In the genomic region with DNA sequence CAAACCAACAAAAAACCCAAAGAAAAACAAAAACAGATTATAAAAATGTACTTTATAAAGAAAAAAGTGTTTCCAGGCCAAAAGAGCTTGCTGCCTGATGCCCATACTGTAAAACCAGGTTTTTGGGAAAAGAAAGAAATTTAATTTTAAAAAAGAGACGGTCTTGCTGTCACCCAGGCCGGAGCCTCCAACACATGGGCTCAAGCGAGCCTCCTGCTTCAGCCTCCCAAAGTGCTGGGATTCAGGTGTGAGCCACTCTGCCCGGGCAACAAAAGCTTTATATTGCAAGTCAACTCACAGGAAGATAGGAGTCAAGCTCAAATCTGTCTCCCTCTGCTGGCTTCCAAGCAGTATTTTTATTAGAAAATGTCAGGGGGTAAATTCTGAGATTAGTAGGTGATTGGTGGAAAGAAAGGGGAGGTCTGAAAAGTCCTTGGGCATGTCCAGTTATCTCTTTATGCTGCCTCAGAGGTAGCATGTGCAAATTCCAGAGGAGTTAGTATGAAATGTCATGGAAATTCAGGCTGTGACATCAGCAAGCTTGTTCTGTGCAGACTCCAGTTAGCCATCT, we compare ENCODE assay signal across 14 cellular contexts. TPM values are rescaled to one million over a fixed set of nuclear protein-coding genes. Genes with fewer than 3 reads are reported as not detected.
A peak's percentile ranks its signal among the peaks of the same experiment; 100 is the strongest.
DNase-seq lines count a peak whose midpoint lies in the region; ATAC-seq and TF ChIP-seq lines count a peak whose summit lies in the region.
"Had no signal": no experiment of that assay in that cellular context is flagged by ENCODE, and none has a peak within 500 bp of the region (broad histone marks: within the 10 kb centered on the region; RNA-seq: fewer than 3 reads in every experiment).

No MANE protein-coding gene starts in this region.

- H3K4me1 Mint-ChIP-seq in activated naive CD4-positive, alpha-beta T cell treated with anti-CD3 and anti-CD28 coated beads for 36 hours (ENCODE audit: low read depth), result no peaks in the 10 kb centered on the region
- H3K4me1 Mint-ChIP-seq: CD8-positive, alpha-beta memory T cell had no signal

- H3K27me3 Mint-ChIP-seq in activated naive CD4-positive, alpha-beta T cell treated with anti-CD3 and anti-CD28 coated beads for 36 hours (ENCODE audit: low read depth), result peaks cover 3% of the 10 kb centered on the region

- H3K4me3 ChIP-seq in GM23248 (no peak overlapping the region), RWPE2 (ENCODE audit: severe bottlenecking) (no peak overlapping the region), left ventricle myocardium inferior (no peak overlapping the region)
- H3K4me3 ChIP-seq: coronary artery, heart right ventricle, PC-9 had no signal

- H4K20me1 ChIP-seq in GM23248 (ENCODE audit: insufficient read depth), result no peaks in the 10 kb centered on the region

- H3K9me3 Mint-ChIP-seq in activated naive CD4-positive, alpha-beta T cell treated with anti-CD3 and anti-CD28 coated beads for 36 hours, result peaks cover 5% of the 10 kb centered on the region

- no peaks in the 10 kb centered on the region for H3K79me2 ChIP-seq in GM23248 (ENCODE audit: insufficient read depth)

- in situ Hi-C loops in ACHN (cut with HindIII; ENCODE audit: low pct_ligation_motif_present, low pct_unique_long_range_greater_than_20kb, low sequenced_read_pairs), result no loop called here
- in situ Hi-C loops in GM23248 (cut with MboI), result no loop called here

- no peaks in the 10 kb centered on the region for H3K36me3 ChIP-seq in GM23248 (ENCODE audit: low read depth)
- peaks cover 18% of the 10 kb centered on the region for H3K36me3 ChIP-seq in RWPE2 (ENCODE audit: low read depth)
- peaks cover 53% of the 10 kb centered on the region for H3K36me3 ChIP-seq in left ventricle myocardium inferior

- CTCF ChIA-PET in activated naive CD4-positive, alpha-beta T cell treated with anti-CD3 and anti-CD28 coated beads for 36 hours (lab: Charles Lee), result interaction anchor here (0.7 to 2.9 kb wide), 12 partner anchors 8 to 1013 kb away, joined by 3 to 20 read pairs (median 4); partner anchors contain the start of gene MGST2

- H3K27ac Mint-ChIP-seq in activated naive CD4-positive, alpha-beta T cell treated with anti-CD3 and anti-CD28 coated beads for 36 hours, result no peak overlapping the region
- H3K27ac Mint-ChIP-seq: CD8-positive, alpha-beta memory T cell had no signal

- H3K27ac ChIP-seq in GM23248 (no peak overlapping the region), RWPE2 (ENCODE audit: poor library complexity, severe bottlenecking) (no peak overlapping the region), left ventricle myocardium inferior (replicated peaks) (no peak overlapping the region)
- H3K27ac ChIP-seq: coronary artery, heart right ventricle, PC-9 had no signal

- no peak overlapping the region for H2AFZ ChIP-seq in GM23248
- H2AFZ ChIP-seq: PC-9 had no signal

- DNase-seq in ACHN (peak; percentile 7), GM23248 (peak; percentile 8), RWPE2 (ENCODE audit: low spot score) (no peak), glomerular endothelial cell (ENCODE audit: extremely low read depth, low read depth, low spot score) (peak; percentile 12), NCI-H526 treated with DMSO at 0.1 percent for 48 hours (lab: John Stamatoyannopoulos, UW) (no peak), superior temporal gyrus (ENCODE audit: extremely low spot score) (no peak), left ventricle myocardium inferior (no peak)
- DNase-seq in activated naive CD4-positive, alpha-beta T cell treated with anti-CD3 and anti-CD28 coated beads for 36 hours, result no peak
- DNase-seq: activated effector memory CD4-positive, alpha-beta T cell treated with anti-CD3 and anti-CD28 coated beads, Interleukin-2, amount 50 U/mL, for 16 hours; CD8-positive, alpha-beta memory T cell; heart right ventricle; PC-9 had no signal

- H3K9ac ChIP-seq in GM23248, result no peak overlapping the region

- no peaks in the 10 kb centered on the region for H3F3A ChIP-seq in GM23248 (ENCODE audit: insufficient read depth)

- TF ChIP-seq CTCF in RWPE2 (IDR thresholded peaks at IDR 0.05; ENCODE audit: poor library complexity, severe bottlenecking) (peak; percentile 42), left ventricle myocardium inferior (IDR thresholded peaks at IDR 0.05; ENCODE audit: borderline replicate concordance) (no peak)

- H3K9me2 ChIP-seq in GM23248 (ENCODE audit: insufficient read depth), result no peaks in the 10 kb centered on the region

- no peaks in the 10 kb centered on the region for H3K27me3 ChIP-seq in GM23248 (replicated peaks; ENCODE audit: insufficient read depth)
- H3K27me3 ChIP-seq in RWPE2 (ENCODE audit: insufficient read depth, poor library complexity, severe bottlenecking), result no peaks in the 10 kb centered on the region
- no peaks in the 10 kb centered on the region for H3K27me3 ChIP-seq in left ventricle myocardium inferior (ENCODE audit: low read depth)
- H3K27me3 ChIP-seq: heart right ventricle had no signal

- no peak for ATAC-seq in RWPE2 (ENCODE audit: low read depth)
- ATAC-seq: activated CD4-positive, CD25-positive, alpha-beta regulatory T cell treated with anti-CD3 and anti-CD28 coated beads, Interleukin-2, amount 50 U/mL, for 24 hours; heart right ventricle had no signal

- no peak overlapping the region for H3K4me2 ChIP-seq in GM23248 (ENCODE audit: unreplicated experiment)
- H3K4me2 ChIP-seq: PC-9 had no signal

- H3K4me1 ChIP-seq in GM23248 (ENCODE audit: insufficient read depth) (no peaks in the 10 kb centered on the region), RWPE2 (ENCODE audit: insufficient read depth, poor library complexity, severe bottlenecking) (no peaks in the 10 kb centered on the region), left ventricle myocardium inferior (peaks cover 9% of the 10 kb centered on the region)

- intact Hi-C loops in activated naive CD4-positive, alpha-beta T cell treated with anti-CD3 and anti-CD28 coated beads for 36 hours (cut with micrococcal nuclease), result loop anchor here (1.0 kb wide), 1 partner anchor 48 kb away; no protein-coding TSS in a partner anchor
- intact Hi-C loops in left ventricle myocardium inferior (cut with micrococcal nuclease), result no loop called here

- H3K36me3 Mint-ChIP-seq in activated naive CD4-positive, alpha-beta T cell treated with anti-CD3 and anti-CD28 coated beads for 36 hours (ENCODE audit: low read depth), result no peaks in the 10 kb centered on the region

- WGBS in GM23248 (ENCODE audit: low coverage in 1 of 2, low lambda C conversion rate in 2 of 2, missing lambda C conversion rate in 2 of 2), 2 experiments, result 90 to 91% methylated on average over 4 of the region's 4 CpGs

- H3K4me3 Mint-ChIP-seq in activated naive CD4-positive, alpha-beta T cell treated with anti-CD3 and anti-CD28 coated beads for 36 hours, result no peak overlapping the region
- H3K4me3 Mint-ChIP-seq: CD8-positive, alpha-beta memory T cell had no signal

- no peaks in the 10 kb centered on the region for H3K9me3 ChIP-seq in GM23248 (ENCODE audit: low read depth)
- H3K9me3 ChIP-seq in RWPE2 (ENCODE audit: severe bottlenecking), result no peaks in the 10 kb centered on the region
- H3K9me3 ChIP-seq in left ventricle myocardium inferior (replicated peaks), result peaks cover 7% of the 10 kb centered on the region

RNA-seq across cellular contexts. Expression of gene MGST2, which starts 39.4 kb away (rescaled TPM):
- total RNA-seq in GM23248 (2014; rRNA removed; shearing (Covaris generic)), result 2.0 and 7.5 TPM in 2 replicates
- 17.9 and 18.1 TPM in 2 replicates for polyA plus RNA-seq in GM23248 (2016; fragmentation: Nextera tagmentation; extraction: Ambion mirVana)
- total RNA-seq in glomerular endothelial cell, result 133 and 143 TPM in 2 replicates
- total RNA-seq in activated naive CD4-positive, alpha-beta T cell treated with anti-CD3 and anti-CD28 coated beads for 36 hours, result 1 to 10 TPM; 5.4 to 6.2 TPM
- 134 TPM for total RNA-seq in left ventricle myocardium inferior

Comparison
In these comparisons a context has a peak if more than half of its experiments do, and no peak if none do; other contexts are left out.
1. DNase-seq: peak in ACHN (single experiment), GM23248 (single experiment) and glomerular endothelial cell (single experiment); none in RWPE2 (single experiment), activated naive CD4-positive, alpha-beta T cell treated with anti-CD3 and anti-CD28 coated beads for 36 hours (single experiment), NCI-H526 treated with DMSO at 0.1 percent for 48 hours (single experiment), superior temporal gyrus (single experiment) and left ventricle myocardium inferior (single experiment).
2. RNA of gene MGST2, which starts 39.4 kb away (total RNA-seq): 134 TPM in left ventricle myocardium inferior (single experiment) and 133 to 143 TPM in glomerular endothelial cell; 2.0 to 7.5 TPM in GM23248 and 5.4 to 6.2 TPM in activated naive CD4-positive, alpha-beta T cell treated with anti-CD3 and anti-CD28 coated beads for 36 hours; every median in the first group is over 10 times any median in the second.